Comparison of ENCODE assay signal across 7 cellular contexts in the genomic region with DNA sequence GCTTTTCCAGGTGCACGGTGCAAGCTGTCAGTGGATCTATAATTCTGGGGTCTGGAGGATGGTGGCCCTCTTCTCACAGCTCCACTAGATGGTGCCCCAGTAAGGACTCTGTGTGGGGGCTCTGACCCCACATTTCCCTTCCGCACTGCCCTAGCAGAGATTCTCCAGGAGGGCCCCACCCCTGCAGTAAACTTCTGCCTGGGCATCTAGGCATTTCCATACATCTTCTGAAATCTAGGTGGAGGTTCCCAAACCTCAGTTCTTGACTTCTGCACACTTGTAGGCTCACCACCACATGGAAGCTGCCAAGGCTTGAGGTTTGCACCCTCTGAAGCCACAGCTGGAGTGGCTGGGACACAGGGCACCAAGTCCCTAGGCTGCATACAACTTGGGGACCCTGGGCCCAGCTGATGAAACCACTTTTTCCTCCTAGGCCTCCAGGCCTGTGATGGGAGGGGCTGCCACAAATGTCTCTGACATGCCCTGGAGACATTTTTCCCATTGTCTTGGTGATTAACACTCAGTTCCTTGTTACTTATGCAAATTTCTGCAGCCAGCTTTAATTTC. TPM values are rescaled to one million over a fixed set of nuclear protein-coding genes. Genes with fewer than 3 reads are reported as not detected.
"Had no signal": no experiment of that assay in that cellular context is flagged by ENCODE, and none has a peak within 500 bp of the region (broad histone marks: within the 10 kb centered on the region; RNA-seq: fewer than 3 reads in every experiment).

No MANE protein-coding gene starts in this region.

RNA-seq across cellular contexts. Expression of gene FGR, which starts 45.3 kb away (rescaled TPM):
- total RNA-seq: PC-3, PC-9, RPMI7951, SJCRH30, SJSA1, SK-MEL-5 had no signal
- polyA plus RNA-seq: SK-N-SH had no signal
